9 cellular contexts compared by ENCODE assay signal in the genomic region with DNA sequence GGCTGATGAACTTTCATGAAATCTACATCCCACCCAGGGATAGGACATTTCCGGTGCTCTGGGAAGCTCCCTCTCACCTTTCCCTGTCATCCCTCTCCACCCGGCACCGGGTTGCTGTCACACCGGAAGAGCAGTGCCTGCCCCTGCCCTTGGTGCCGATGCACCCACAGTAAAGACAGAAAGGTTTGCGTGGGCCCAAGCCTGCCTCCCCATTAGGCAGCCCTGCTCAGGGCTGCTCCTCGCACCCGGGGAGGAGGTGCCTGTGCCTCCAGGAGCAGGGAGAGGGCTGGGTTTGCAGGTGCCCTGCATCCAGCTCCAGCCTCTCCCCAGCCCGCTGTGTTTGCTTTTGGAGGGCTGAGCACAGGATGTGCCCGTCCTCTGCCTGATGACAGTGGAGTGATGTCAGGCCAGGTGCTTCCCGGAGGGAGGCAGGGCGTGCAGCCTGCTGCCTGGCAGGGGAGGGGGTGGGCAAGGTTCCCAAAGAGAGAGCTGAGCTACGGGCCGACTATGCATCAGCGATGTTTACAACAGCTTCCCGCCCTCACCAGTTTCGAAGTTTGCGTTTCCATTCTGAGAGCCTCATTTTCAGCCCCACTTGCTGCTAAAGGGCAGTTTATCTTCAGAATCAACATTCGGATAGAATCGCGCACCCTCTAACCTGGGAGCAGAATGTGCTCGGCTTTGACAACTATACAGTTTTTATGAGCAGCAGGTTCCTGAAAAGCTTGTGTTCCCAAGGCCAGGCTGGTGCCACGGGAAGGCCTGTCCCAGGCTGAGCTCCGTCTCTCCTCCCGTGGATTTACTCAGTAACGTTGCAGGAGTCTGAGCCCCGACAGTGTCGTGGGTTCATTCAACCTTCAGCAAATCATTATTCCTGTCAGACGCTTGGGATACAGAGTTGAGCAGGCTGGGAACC.
A peak's percentile ranks its signal among the peaks of the same experiment; 100 is the strongest.
DNase-seq lines count a peak whose midpoint lies in the region; ATAC-seq, FAIRE-seq and TF ChIP-seq lines count a peak whose summit lies in the region.
"Had no signal": no experiment of that assay in that cellular context is flagged by ENCODE, and none has a peak within 500 bp of the region (broad histone marks: within the 10 kb centered on the region; RNA-seq: fewer than 3 reads in every experiment).

No MANE protein-coding gene starts in this region.

- H3K36me3 ChIP-seq in H1 (ENCODE audit: control insufficient read depth in 2 of 4, insufficient read depth in 4 of 4, low read length in 3 of 4): no peaks in the 10 kb centered on the region
- H3K36me3 ChIP-seq: SJCRH30 had no signal

- peaks cover 27% of the 10 kb centered on the region for H3K4me1 Mint-ChIP-seq in stimulated activated memory B cell treated with anti-CD40 and anti-IgM and Interleukin-4, amounts not matched to agents 10 μg/mL and 1 μg/mL and 100 μg/mL, for 72 hours

- no peak overlapping the region for H4K5ac ChIP-seq in H1 (ENCODE audit: insufficient read length, low read depth, low read length)

- no peaks in the 10 kb centered on the region for H3K36me3 Mint-ChIP-seq in stimulated activated memory B cell treated with anti-CD40 and anti-IgM and Interleukin-4, amounts not matched to agents 10 μg/mL and 1 μg/mL and 100 μg/mL, for 72 hours

- 79% methylated on average over 29 of the region's 29 CpGs; no CpG with 5 or more reads in 1 of the 2 experiments for WGBS in H1 (ENCODE audit: extremely low coverage in 1 of 2, insufficient coverage in 1 of 2, insufficient read length in 1 of 2, insufficient replicate concordance in 2 of 2, low coverage in 1 of 2, low lambda C conversion rate in 2 of 2, missing lambda C conversion rate in 1 of 2), 2 experiments

- H3K23ac ChIP-seq in H1 (ENCODE audit: insufficient read length): no peak overlapping the region

- H3K9me3 ChIP-seq in H1 (ENCODE audit: insufficient read depth in 2 of 2, low read depth in 1 of 2, low read length in 1 of 2): no peaks in the 10 kb centered on the region
- H3K9me3 ChIP-seq: SJCRH30 had no signal

- H3K4me3 Mint-ChIP-seq in stimulated activated memory B cell treated with anti-CD40 and anti-IgM and Interleukin-4, amounts not matched to agents 10 μg/mL and 1 μg/mL and 100 μg/mL, for 72 hours: no peak overlapping the region

- H3K56ac ChIP-seq in H1 (replicated peaks; ENCODE audit: insufficient read length, low read depth, low read length): no peak overlapping the region

- peak overlapping the region; percentile 75; the same call in 1 of the 2 replicates for H2BK15ac ChIP-seq in H1 (ENCODE audit: low read length)

- POLR2A ChIA-PET in H1 (lab: Charles Lee; ENCODE audit: partially characterized antibody): interaction anchor here (1.1 to 1.3 kb wide), 3 partner anchors 9 to 128 kb away, joined by 3 to 4 read pairs (median 4); a partner anchor contains a TSS

- H3K4ac ChIP-seq in H1 (replicated peaks; ENCODE audit: insufficient read length, low read depth, low read length): no peak overlapping the region

- H3K27ac ChIP-seq in VCaP (peak overlapping the region; percentile 99), H1 (ENCODE audit: low read depth, low read length) (no peak overlapping the region)
- H3K27ac ChIP-seq: SJCRH30 had no signal

- H3K27me3 ChIP-seq in H1 (replicated peaks in 1 of 4; ENCODE audit: control insufficient read depth in 3 of 4, extremely low read depth in 1 of 4, insufficient read depth in 3 of 4, low read length in 3 of 4): no peaks in the 10 kb centered on the region

- peak overlapping the region; percentile 42; the same call in 1 of the 2 replicates for H3K18ac ChIP-seq in H1 (ENCODE audit: extremely low read depth, low read length)

- H3K23me2 ChIP-seq in H1 (ENCODE audit: low read depth, low read length): no peaks in the 10 kb centered on the region

- H2BK5ac ChIP-seq in H1 (ENCODE audit: low read depth, low read length): 0 out of 2 replicates have a peak overlapping the region, but pooled peaks have one; percentile 13

- TF ChIP-seq EP300 in H1 (IDR thresholded peaks at IDR 0.05; ENCODE audit: borderline replicate concordance in 1 of 2, low read depth in 2 of 2, low read length in 2 of 2): no peak

- H3K4me2 ChIP-seq in H1 (ENCODE audit: insufficient read depth in 1 of 2, low read depth in 2 of 2, low read length in 2 of 2): peak overlapping the region; percentile 16 to 21; a peak in 1 of 4 replicates

- TF ChIP-seq RAD21 in H1 (IDR thresholded peaks at IDR 0.05 in 1 of 2, conservative IDR thresholded peaks at IDR 0.05 in 1 of 2; ENCODE audit: low read depth in 2 of 2, low read length in 2 of 2): no peak

- no peak overlapping the region for H4K8ac ChIP-seq in H1 (ENCODE audit: extremely low read depth, insufficient read depth, low read length)

- no peaks in the 10 kb centered on the region for H4K20me1 ChIP-seq in H1 (replicated peaks in 1 of 2; ENCODE audit: control insufficient read depth in 1 of 2, insufficient read depth in 2 of 2, low read length in 2 of 2)

- CTCF ChIA-PET in H1 (lab: Charles Lee; ENCODE audit: partially characterized antibody): interaction anchor here (0.8 to 2.6 kb wide), 7 partner anchors 12 to 116 kb away, joined by 3 to 12 read pairs (median 5); a partner anchor contains a TSS

- H3K14ac ChIP-seq in H1 (ENCODE audit: insufficient read length): no peak overlapping the region

- FAIRE-seq in H1 (lab: Jason Lieb, UNC): no peak

- no peak overlapping the region for H3K9ac ChIP-seq in H1 (replicated peaks in 1 of 4; ENCODE audit: extremely low read depth in 1 of 4, low read depth in 3 of 4, low read length in 3 of 4)

- no peak for TF ChIP-seq CTCF in VCaP (conservative IDR thresholded peaks at IDR 0.05)
- TF ChIP-seq CTCF in H1 (IDR thresholded peaks at IDR 0.05; ENCODE audit: control extremely low read depth in 1 of 3, insufficient read depth in 1 of 3, low read depth in 1 of 3, low read length in 3 of 3): no peak

- no peak overlapping the region for H2BK120ac ChIP-seq in H1 (replicated peaks; ENCODE audit: low read depth, low read length)

- H3K27me3 Mint-ChIP-seq in stimulated activated memory B cell treated with anti-CD40 and anti-IgM and Interleukin-4, amounts not matched to agents 10 μg/mL and 1 μg/mL and 100 μg/mL, for 72 hours: peaks cover 58% of the 10 kb centered on the region

- no peaks in the 10 kb centered on the region for H3K79me1 ChIP-seq in H1 (ENCODE audit: low read depth, low read length)

- peak overlapping the region; percentile 84; the same call in 1 of the 2 replicates for H2BK12ac ChIP-seq in H1 (ENCODE audit: low read depth, low read length)

- no peak for TF ChIP-seq POLR2A in H1 (IDR thresholded peaks at IDR 0.05; ENCODE audit: control extremely low read depth in 1 of 2, low read depth in 2 of 2, low read length in 2 of 2)

- H2AK5ac ChIP-seq in H1 (ENCODE audit: low read depth, low read length): no peak overlapping the region

- 0 out of 2 replicates have a peak overlapping the region, but pooled peaks have one; percentile 40 for H2BK20ac ChIP-seq in H1 (ENCODE audit: low read length)

- peaks cover 0 to 26% (median 21%) of the 10 kb centered on the region in 4 experiments; a peak in 6 of 7 replicates for H3K4me1 ChIP-seq in H1 (replicated peaks in 1 of 4; ENCODE audit: control insufficient read depth in 3 of 4, insufficient read depth in 4 of 4, low read length in 3 of 4)

- ATAC-seq in stimulated activated memory B cell treated with anti-CD40 and anti-IgM and Interleukin-4, amounts not matched to agents 10 μg/mL and 1 μg/mL and 100 μg/mL, for 72 hours: no peak
- ATAC-seq in HG03469 (IDR thresholded peaks at IDR 0.05; ENCODE audit: unreplicated experiment): no peak

- H2AFZ ChIP-seq in H1 (ENCODE audit: low read length): 0 out of 2 replicates have a peak overlapping the region, but pooled peaks have one; percentile 10

- DNase-seq in NCI-H1105 (lab: John Stamatoyannopoulos, UW) (peak; percentile 60), H1 (ENCODE audit: low read depth in 1 of 2, low spot score in 2 of 2) (peak in 1 of 2 experiments; percentile 55), GF-D8 (lab: John Stamatoyannopoulos, UW) (no peak), HK-2 (ENCODE audit: unreplicated experiment) (no peak)
- peak; percentile 36 for DNase-seq in stimulated activated CD4-positive, alpha-beta T cell treated with anti-CD3 and anti-CD28 coated beads, Interleukin-4, amount 100 ng/mL, for 24 hours
- DNase-seq: SJCRH30 had no signal

- no peak overlapping the region for H3K4me3 ChIP-seq in H1 (ENCODE audit: extremely low read depth in 1 of 4, insufficient read depth in 2 of 4, low read depth in 3 of 4, low read length in 4 of 4)
- H3K4me3 ChIP-seq: SJCRH30 had no signal

- no peaks in the 10 kb centered on the region for H3K79me2 ChIP-seq in H1 (ENCODE audit: control insufficient read depth in 1 of 2, insufficient read depth in 2 of 2, low read length in 2 of 2)

- H3K27ac Mint-ChIP-seq in stimulated activated memory B cell treated with anti-CD40 and anti-IgM and Interleukin-4, amounts not matched to agents 10 μg/mL and 1 μg/mL and 100 μg/mL, for 72 hours: no peak overlapping the region

- H3K9me3 Mint-ChIP-seq in stimulated activated memory B cell treated with anti-CD40 and anti-IgM and Interleukin-4, amounts not matched to agents 10 μg/mL and 1 μg/mL and 100 μg/mL, for 72 hours: no peaks in the 10 kb centered on the region

- no peak overlapping the region for H4K91ac ChIP-seq in H1 (replicated peaks; ENCODE audit: insufficient read length, low read length)

TF ChIP-seq in H1, 55 proteins besides CTCF, POLR2A, EP300 and RAD21 (continues in another document):
- no peak for TF ChIP-seq SIN3A (conservative IDR thresholded peaks at IDR 0.05 in 1 of 2, IDR thresholded peaks at IDR 0.05 in 1 of 2; ENCODE audit: low read depth in 1 of 2, low read length in 2 of 2)
- TF ChIP-seq, protein P1, sequence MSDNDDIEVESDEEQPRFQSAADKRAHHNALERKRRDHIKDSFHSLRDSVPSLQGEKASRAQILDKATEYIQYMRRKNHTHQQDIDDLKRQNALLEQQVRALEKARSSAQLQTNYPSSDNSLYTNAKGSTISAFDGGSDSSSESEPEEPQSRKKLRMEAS (IDR thresholded peaks at IDR 0.05): 0 out of 2 replicates have a peak, but pooled peaks have one; percentile 17
- TF ChIP-seq ASH2L (IDR thresholded peaks at IDR 0.05; ENCODE audit: low read length): peak; percentile 23
- TF ChIP-seq CBX5 (IDR thresholded peaks at IDR 0.05; ENCODE audit: low read depth, low read length): no peak
- no peak for TF ChIP-seq RBBP5 (IDR thresholded peaks at IDR 0.05; ENCODE audit: borderline replicate concordance, low read depth, low read length)
- peak; percentile 73 for TF ChIP-seq CREB1 (IDR thresholded peaks at IDR 0.05)
- TF ChIP-seq RFX5 (IDR thresholded peaks at IDR 0.05; ENCODE audit: borderline replicate concordance, low read depth, low read length): no peak
- TF ChIP-seq JUN (IDR thresholded peaks at IDR 0.05; ENCODE audit: low read depth, low read length): no peak
- TF ChIP-seq SRF (IDR thresholded peaks at IDR 0.05; ENCODE audit: low read depth, low read length): no peak
- no peak for TF ChIP-seq TAF1 (IDR thresholded peaks at IDR 0.05; ENCODE audit: low read depth, low read length)
- no peak for TF ChIP-seq SIRT6 (IDR thresholded peaks at IDR 0.05; ENCODE audit: low read length)

Comparison
In these comparisons a context has a peak if more than half of its experiments do, and no peak if none do; other contexts are left out.
1. DNase-seq: peak in NCI-H1105 (single experiment) and stimulated activated CD4-positive, alpha-beta T cell treated with anti-CD3 and anti-CD28 coated beads, Interleukin-4, amount 100 ng/mL, for 24 hours (single experiment); none in GF-D8 (single experiment) and HK-2 (single experiment).